Comparison of ENCODE assay signal across 14 cellular contexts in genomic region chr1:245858683-245859509, GRCh38.
A peak's percentile ranks its signal among the peaks of the same experiment; 100 is the strongest.
DNase-seq lines count a peak whose midpoint lies in the region; ATAC-seq, FAIRE-seq and TF ChIP-seq lines count a peak whose summit lies in the region.
"Had no signal": no experiment of that assay in that cellular context is flagged by ENCODE, and none has a peak within 500 bp of the region (broad histone marks: within the 10 kb centered on the region; RNA-seq: fewer than 3 reads in every experiment).

No MANE protein-coding gene starts in this region.

- ATAC-seq in A549 (peak in 1 of 2 experiments; percentile 42; a peak in 2 of 6 replicates), Panc1 (no peak), GM18498 (IDR thresholded peaks at IDR 0.05; ENCODE audit: unreplicated experiment) (no peak)

- H3K4me1 ChIP-seq in A549, result no peaks in the 10 kb centered on the region; the same call in 2 of the 3 replicates
- no peaks in the 10 kb centered on the region for H3K4me1 ChIP-seq in Panc1 (ENCODE audit: control insufficient read depth, insufficient read depth, low read length)
- peaks cover 24% of the 10 kb centered on the region for H3K4me1 ChIP-seq in fibroblast of lung (ENCODE audit: control insufficient read depth, extremely low read depth, insufficient read depth, low read length)
- H3K4me1 ChIP-seq in kidney (ENCODE audit: control insufficient read depth in 1 of 2, insufficient read depth in 1 of 2, low read depth in 1 of 2, low read length in 2 of 2), result no peaks in the 10 kb centered on the region
- H3K4me1 ChIP-seq: HAP-1, SJCRH30 had no signal

- peak; percentile 2; the same call in 1 of the 3 replicates for TF ChIP-seq CTCF in A549 (IDR thresholded peaks at IDR 0.05)
- TF ChIP-seq CTCF in GM12864 (IDR thresholded peaks at IDR 0.05; ENCODE audit: low read depth, low read length, missing control alignments), result peak; percentile 25
- TF ChIP-seq CTCF in Panc1 (IDR thresholded peaks at IDR 0.05), result peak; percentile 21; the same call in 1 of the 2 replicates
- TF ChIP-seq CTCF in fibroblast of lung (conservative IDR thresholded peaks at IDR 0.05 in 1 of 2, IDR thresholded peaks at IDR 0.05 in 1 of 2; ENCODE audit: low read depth in 1 of 2, low read length in 2 of 2), result peak; percentile 42 to 54
- no peak for TF ChIP-seq CTCF in kidney (IDR thresholded peaks at IDR 0.05; ENCODE audit: borderline replicate concordance, extremely low read depth, insufficient read depth)

- no peaks in the 10 kb centered on the region for H3K79me2 ChIP-seq in fibroblast of lung (ENCODE audit: control insufficient read depth, insufficient read depth, low read length)

- no peak for TF ChIP-seq POLR2A in A549 (IDR thresholded peaks at IDR 0.05; ENCODE audit: low read length)

- H3K9me3 ChIP-seq in A549 (no peaks in the 10 kb centered on the region), Panc1 (ENCODE audit: control insufficient read depth, insufficient read depth, low read depth, low read length) (no peaks in the 10 kb centered on the region), fibroblast of lung (ENCODE audit: control insufficient read depth, insufficient read depth, low read depth, low read length) (no peaks in the 10 kb centered on the region), kidney (ENCODE audit: control insufficient read depth in 1 of 2, low read length in 2 of 2) (no peaks in the 10 kb centered on the region)
- H3K9me3 ChIP-seq: HAP-1, SJCRH30 had no signal

- no peaks in the 10 kb centered on the region for H4K20me1 ChIP-seq in fibroblast of lung (ENCODE audit: control insufficient read depth, extremely low read depth, insufficient read depth, low read length)

- H3K9ac ChIP-seq in fibroblast of lung (ENCODE audit: insufficient read depth, low read length) (peak overlapping the region; percentile 1), kidney (ENCODE audit: low read length in 2 of 2) (no peak overlapping the region)

- BruUV-seq in Panc1 (replicated peaks; lab: Mats Ljungman, UMichigan), result no TSS peak

- FAIRE-seq in A549 (lab: Jason Lieb, UNC) (no peak), kidney (lab: Jason Lieb, UNC) (no peak)

- H3K4me3 ChIP-seq in A549, result no peak overlapping the region
- no peak overlapping the region for H3K4me3 ChIP-seq in GM12864 (ENCODE audit: low read depth, low read length)
- no peak overlapping the region for H3K4me3 ChIP-seq in Panc1 (ENCODE audit: low read depth in 2 of 2, low read length in 2 of 2)
- H3K4me3 ChIP-seq in fibroblast of lung (replicated peaks in 1 of 4; ENCODE audit: control extremely low read depth in 1 of 4, insufficient read depth in 1 of 4, low read depth in 3 of 4, low read length in 4 of 4), result peak overlapping the region in 1 of 4 experiments; percentile 32
- no peak overlapping the region for H3K4me3 ChIP-seq in kidney (ENCODE audit: low read length in 2 of 2)
- H3K4me3 ChIP-seq: HAP-1, SJCRH30, skin epidermis had no signal

- 61% methylated on average over 7 of the region's 7 CpGs for WGBS in A549 (ENCODE audit: missing lambda C conversion rate)

- no peaks in the 10 kb centered on the region for H3K36me3 ChIP-seq in Panc1 (ENCODE audit: control insufficient read depth, insufficient read depth, low read length)
- no peaks in the 10 kb centered on the region for H3K36me3 ChIP-seq in fibroblast of lung (ENCODE audit: control insufficient read depth, insufficient read depth, low read length)
- no peaks in the 10 kb centered on the region for H3K36me3 ChIP-seq in kidney (ENCODE audit: control insufficient read depth in 1 of 2, insufficient read depth in 2 of 2, low read length in 2 of 2)
- H3K36me3 ChIP-seq: HAP-1, SJCRH30 had no signal

- TF ChIP-seq RAD21 in A549 (conservative IDR thresholded peaks at IDR 0.05 in 1 of 2, IDR thresholded peaks at IDR 0.05 in 1 of 2), result no peak

- H3K4me2 ChIP-seq in A549 (no peak overlapping the region), fibroblast of lung (ENCODE audit: extremely low read depth, insufficient read depth, low read length) (no peak overlapping the region)

- CTCF ChIA-PET in A549 (lab: Yijun Ruan, JAX) (interaction anchor here (0.7 to 0.9 kb wide), 2 partner anchors 92 to 703 kb away, joined by 3 read pairs; no protein-coding TSS in a partner anchor), Panc1 (lab: Charles Lee) (no interaction called here)

- POLR2A ChIA-PET in A549 (lab: Yijun Ruan, JAX), result no interaction called here
- POLR2A ChIA-PET in Panc1 (lab: Charles Lee), result no interaction called here

- in situ Hi-C loops in Panc1 (cut with HindIII; ENCODE audit: low pct_unique_long_range_greater_than_20kb, low sequenced_read_pairs), result no loop called here

- TF ChIP-seq EP300 in A549 (IDR thresholded peaks at IDR 0.05), result no peak

- no peaks in the 10 kb centered on the region for H3K27me3 ChIP-seq in Panc1 (ENCODE audit: control insufficient read depth, insufficient read depth, low read length)
- no peaks in the 10 kb centered on the region for H3K27me3 ChIP-seq in fibroblast of lung (ENCODE audit: control insufficient read depth, insufficient read depth, low read length)
- H3K27me3 ChIP-seq: SJCRH30 had no signal

- DNase-seq in A549 (ENCODE audit: low read depth in 1 of 2, low spot score in 1 of 2), result peak in 1 of 2 experiments; percentile 3
- DNase-seq in GM12864 (ENCODE audit: low read depth), result no peak
- DNase-seq in Panc1 (ENCODE audit: low read depth, low spot score), result peak; percentile 7
- DNase-seq in fibroblast of lung (ENCODE audit: low read depth in 2 of 2), result peak; percentile 50 to 63
- no peak for DNase-seq in kidney tubule cell (ENCODE audit: low spot score)
- no peak for DNase-seq in foreskin melanocyte
- DNase-seq in kidney, result no peak
- DNase-seq: activated CD8-positive, alpha-beta T cell treated with anti-CD3 and anti-CD28 coated beads for 36 hours; amniotic stem cell; SJCRH30; stimulated activated CD8-positive, alpha-beta memory T cell treated with anti-CD3 and anti-CD28 coated beads, Interleukin-4, amount 100 ng/mL, for 48 hours had no signal

- H3K27ac ChIP-seq in A549 (no peak overlapping the region), Panc1 (ENCODE audit: low read length) (no peak overlapping the region), fibroblast of lung (ENCODE audit: insufficient read depth, low read length) (peak overlapping the region; percentile 75), kidney (ENCODE audit: low read depth in 2 of 2, low read length in 2 of 2) (no peak overlapping the region)
- H3K27ac ChIP-seq: SJCRH30 had no signal

- intact Hi-C loops in Panc1 (cut with micrococcal nuclease; ENCODE audit: unreplicated experiment), result no loop called here
- intact Hi-C loops in kidney (cut with DNase I), result no loop called here

- no peak overlapping the region for H2AFZ ChIP-seq in fibroblast of lung (ENCODE audit: low read length)

TF ChIP-seq in A549, 52 proteins besides CTCF, POLR2A, EP300 and RAD21:
- TF ChIP-seq BCL3 (IDR thresholded peaks at IDR 0.05) (no peak), HES2 (IDR thresholded peaks at IDR 0.05) (no peak), ELK1 (IDR thresholded peaks at IDR 0.05; ENCODE audit: low read depth, low read length) (no peak), HOXA7 (CRISPR knock-in tag; IDR thresholded peaks at IDR 0.05) (no peak), PHF8 (IDR thresholded peaks at IDR 0.05; ENCODE audit: borderline replicate concordance, low read depth) (no peak), EHMT2 (IDR thresholded peaks at IDR 0.05; ENCODE audit: low read depth) (no peak)
TF ChIP-seq in A549: peak in this region for 0.

Comparison
In these comparisons a context has a peak if more than half of its experiments do, and no peak if none do; other contexts are left out.
1. DNase-seq: peak in Panc1 (single experiment) and fibroblast of lung (2 of 2); none in GM12864 (single experiment), kidney tubule cell (single experiment), foreskin melanocyte (single experiment) and kidney (single experiment).